ENCODE assay signal across 1 cellular context in genomic region chr3:20205898-20206297, GRCh38.
TF ChIP-seq lines count a peak whose summit lies in the region.
"Not testable (repeated sequence)": the region's sequence is repeated elsewhere in the genome, so short reads cannot be mapped to it uniquely, and the experiment has no call there.

No MANE protein-coding gene starts in this region.

- not testable (repeated sequence) for H3K27ac ChIP-seq in HEK293 (ENCODE audit: extremely low read depth, low read depth, low read length)

- not testable (repeated sequence) for H3K4me1 ChIP-seq in HEK293 (ENCODE audit: control insufficient read depth, insufficient read depth, low read length)

- not testable (repeated sequence) for H3K4me3 ChIP-seq in HEK293 (ENCODE audit: low read depth, low read length)

- TF ChIP-seq CTCF in HEK293 (tag by site-specific recombination; IDR thresholded peaks at IDR 0.05) = not testable (repeated sequence)

- not testable (repeated sequence) for H3K9me3 ChIP-seq in HEK293 (ENCODE audit: control insufficient read depth, insufficient read depth, low read depth, low read length)

- POLR2A ChIA-PET in HEK293 (lab: Yijun Ruan, JAX) = not testable (repeated sequence)

- H3K36me3 ChIP-seq in HEK293 (ENCODE audit: control insufficient read depth in 2 of 2, insufficient read depth in 1 of 2, low read length in 2 of 2) = not testable (repeated sequence)

- CTCF ChIA-PET in HEK293 (lab: Yijun Ruan, JAX) = not testable (repeated sequence)

TF ChIP-seq in HEK293, 187 proteins besides CTCF, POLR2A, EP300 and RAD21:
- TF ChIP-seq ZNF133 (tag by site-specific recombination; IDR thresholded peaks at IDR 0.05) = peak; percentile 58; the same call in 1 of the 2 replicates
